Comparison of ENCODE assay signal across 8 cellular contexts in the genomic region with DNA sequence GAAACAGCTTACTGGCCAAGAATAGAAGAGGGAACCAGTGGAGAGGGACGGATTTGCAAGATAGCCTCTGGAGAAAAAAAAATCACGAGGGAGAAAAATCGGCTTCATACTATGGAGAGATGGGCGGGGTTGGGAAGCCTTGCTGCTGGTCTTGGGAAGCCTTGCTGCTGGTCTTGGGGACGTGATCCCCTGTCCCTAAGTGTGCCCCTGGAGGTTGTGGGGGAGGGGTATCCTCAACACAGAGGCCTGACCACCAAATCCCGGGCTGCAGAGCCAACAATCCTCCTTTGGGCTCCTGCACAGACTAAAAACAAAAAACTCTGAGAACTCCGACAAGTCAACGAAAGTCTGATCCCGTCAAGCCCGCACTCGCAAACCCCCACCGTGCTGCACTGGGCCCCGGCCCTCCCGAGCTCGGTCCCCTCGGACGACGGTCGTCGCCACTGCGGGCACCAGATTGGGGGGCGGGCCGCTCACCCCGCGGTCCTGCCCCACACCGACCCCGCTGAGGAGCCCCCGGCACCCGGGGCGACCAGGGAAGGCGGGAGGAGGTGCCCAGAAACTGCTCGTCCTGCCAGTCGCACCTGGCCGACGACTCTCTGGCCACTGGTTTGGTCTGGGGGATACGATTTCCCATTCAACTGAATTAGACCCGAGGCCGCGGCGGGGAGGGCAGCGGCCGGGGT. TPM values are rescaled to one million over a fixed set of nuclear protein-coding genes. Genes with fewer than 3 reads are reported as not detected.
DNase-seq lines count a peak whose midpoint lies in the region; ATAC-seq and TF ChIP-seq lines count a peak whose summit lies in the region.

No MANE protein-coding gene starts in this region.

- ATAC-seq in Right ventricle myocardium inferior: peak; percentile 20
- ATAC-seq in Right ventricle myocardium superior (ENCODE audit: poor library complexity): no peak
- ATAC-seq in gastrocnemius medialis: no peak
- ATAC-seq in HG03432 (IDR thresholded peaks at IDR 0.05; ENCODE audit: unreplicated experiment): no peak

- H3K36me3 ChIP-seq in gastrocnemius medialis (no peaks in the 10 kb centered on the region), OCI-LY7 (ENCODE audit: insufficient read depth, low read length) (no peaks in the 10 kb centered on the region)

- H3K9me2 ChIP-seq in OCI-LY7 (ENCODE audit: insufficient read depth, low read length): no peaks in the 10 kb centered on the region

- TF ChIP-seq POLR2A in gastrocnemius medialis (IDR thresholded peaks at IDR 0.05): no peak

- peaks cover 36% of the 10 kb centered on the region for H3K27me3 Mint-ChIP-seq in IgD-negative memory B cell

- H3K4me3 ChIP-seq in astrocyte of the cerebellum (ENCODE audit: low read depth, low read length) (peak overlapping the region; percentile 62), iPS-18c (ENCODE audit: insufficient read depth, low read depth, low read length) (peak overlapping the region; percentile 84), gastrocnemius medialis (peak overlapping the region; percentile 56 to 69 (median 62)), OCI-LY7 (ENCODE audit: low read depth, low read length, poor library complexity, severe bottlenecking) (no peak overlapping the region)

- H3K27me3 ChIP-seq in gastrocnemius medialis: peaks cover 48 to 60% (median 50%) of the 10 kb centered on the region in 3 donors

- H3K4me1 ChIP-seq in gastrocnemius medialis: peaks cover 0 to 11% of the 10 kb centered on the region in 2 donors
- H3K4me1 ChIP-seq in OCI-LY7 (ENCODE audit: insufficient read depth, low read length, poor library complexity, severe bottlenecking): no peaks in the 10 kb centered on the region

- H3K36me3 Mint-ChIP-seq in IgD-negative memory B cell: peaks cover 1% of the 10 kb centered on the region

- H4K20me1 ChIP-seq in OCI-LY7 (ENCODE audit: insufficient read depth, low read length): no peaks in the 10 kb centered on the region

- POLR2A ChIA-PET in OCI-LY7 (lab: Charles Lee): no interaction called here

- peak overlapping the region; percentile 11 to 83 (median 64) for H3K4me3 Mint-ChIP-seq in IgD-negative memory B cell

- TF ChIP-seq CTCF in astrocyte of the cerebellum (IDR thresholded peaks at IDR 0.05; ENCODE audit: low read depth, low read length, missing control alignments) (no peak), gastrocnemius medialis (IDR thresholded peaks at IDR 0.05 in 4 of 5, conservative IDR thresholded peaks at IDR 0.05 in 1 of 5) (no peak), OCI-LY7 (conservative IDR thresholded peaks at IDR 0.05; ENCODE audit: low read length) (no peak)

- no peaks in the 10 kb centered on the region for H3K9me3 Mint-ChIP-seq in IgD-negative memory B cell

- BruUV-seq in OCI-LY7 (replicated peaks; lab: Mats Ljungman, UMichigan): no TSS peak

- H2AFZ ChIP-seq in OCI-LY7 (ENCODE audit: low read length): no peak overlapping the region

- H3K27ac Mint-ChIP-seq in IgD-negative memory B cell: peak overlapping the region in 1 of 3 donors; percentile 36

- in situ Hi-C loops in astrocyte of the cerebellum (cut with HindIII; ENCODE audit: low sequenced_read_pairs): no loop called here
- in situ Hi-C loops in gastrocnemius medialis (cut with MboI; ENCODE audit: low sequenced_read_pairs in 4 of 4): no loop called here

- intact Hi-C loops in Right ventricle myocardium inferior (cut with DNase I): no loop called here
- intact Hi-C loops in Right ventricle myocardium superior (cut with DNase I): no loop called here
- intact Hi-C loops in gastrocnemius medialis (cut with DNase I; ENCODE audit: low total_unique reads): loop anchor here (10.0 kb wide), 1 partner anchor 1095 kb away; no protein-coding TSS in a partner anchor
- intact Hi-C loops in OCI-LY7 (cut with micrococcal nuclease; ENCODE audit: unreplicated experiment): no loop called here

- no peaks in the 10 kb centered on the region for H3K9me3 ChIP-seq in iPS-18c (ENCODE audit: control insufficient read depth, insufficient read depth, low read length)
- no peaks in the 10 kb centered on the region for H3K9me3 ChIP-seq in gastrocnemius medialis
- no peaks in the 10 kb centered on the region for H3K9me3 ChIP-seq in OCI-LY7 (ENCODE audit: low read length)

- H3K79me2 ChIP-seq in OCI-LY7 (ENCODE audit: insufficient read depth, low read depth, low read length): no peaks in the 10 kb centered on the region

- CTCF ChIA-PET in OCI-LY7 (lab: Charles Lee; ENCODE audit: unreplicated experiment): no interaction called here

- peaks cover 2 to 5% (median 4%) of the 10 kb centered on the region in 3 donors for H3K4me1 Mint-ChIP-seq in IgD-negative memory B cell

- no peak overlapping the region for H3K27ac ChIP-seq in gastrocnemius medialis
- no peak overlapping the region for H3K27ac ChIP-seq in OCI-LY7 (ENCODE audit: low read depth, low read length, poor library complexity, severe bottlenecking)

- peak; percentile 48 for DNase-seq in Right ventricle myocardium inferior (ENCODE audit: missing footprints)
- DNase-seq in Right ventricle myocardium superior: no peak
- DNase-seq in astrocyte of the cerebellum (ENCODE audit: low read depth): no peak
- no peak for DNase-seq in gastrocnemius medialis
- no peak for DNase-seq in OCI-LY7 (ENCODE audit: low spot score)

- H3K4me2 ChIP-seq in OCI-LY7 (ENCODE audit: low read length): no peak overlapping the region

RNA-seq across cellular contexts. Expression of a gene that starts 0.7 kb away (rescaled TPM):
- total RNA-seq in Right ventricle myocardium inferior: 3.2 TPM
- 2.1 TPM for total RNA-seq in Right ventricle myocardium superior
- polyA plus RNA-seq in IgD-negative memory B cell: 4.0 TPM
- under 1 TPM; 0.22 to 0.56 (median 0.39) TPM for total RNA-seq in gastrocnemius medialis
- total RNA-seq in OCI-LY7 (2014; rRNA removed; shearing (Covaris generic)): not detected in 2 replicates
- total RNA-seq in OCI-LY7 (2022): not detected in 2 replicates
